In genomic region chr10:63003816-63004453, GRCh38 we compare ENCODE assay signal across 9 cellular contexts.
DNase-seq lines count a peak whose midpoint lies in the region; ATAC-seq and TF ChIP-seq lines count a peak whose summit lies in the region.
"Had no signal": no experiment of that assay in that cellular context is flagged by ENCODE, and none has a peak within 500 bp of the region (broad histone marks: within the 10 kb centered on the region; RNA-seq: fewer than 3 reads in every experiment).

No MANE protein-coding gene starts in this region.

- H3K9me3 ChIP-seq in DND-41 (ENCODE audit: insufficient read depth, low read length, severe bottlenecking) = no peaks in the 10 kb centered on the region
- no peaks in the 10 kb centered on the region for H3K9me3 ChIP-seq in osteoblast (ENCODE audit: low read depth, low read length)
- H3K9me3 ChIP-seq: stomach had no signal

- H3K4me3 ChIP-seq in DND-41 (ENCODE audit: low read depth in 1 of 2, low read length in 2 of 2) (no peak overlapping the region), HFF-Myc (replicated peaks; ENCODE audit: low read depth, low read length) (no peak overlapping the region), brain microvascular endothelial cell (ENCODE audit: low read depth, low read length) (no peak overlapping the region), osteoblast (ENCODE audit: insufficient read depth, low read length) (no peak overlapping the region)
- H3K4me3 ChIP-seq: stomach had no signal

- H3K9ac ChIP-seq in DND-41 (ENCODE audit: low read depth, low read length) = no peak overlapping the region

- in situ Hi-C loops in brain microvascular endothelial cell (cut with HindIII; ENCODE audit: low pct_ligation_motif_present, low sequenced_read_pairs) (no loop called here), GM13976 (cut with MboI; ENCODE audit: low sequenced_read_pairs, unreplicated experiment) (no loop called here)

- H2AFZ ChIP-seq in DND-41 (ENCODE audit: low read depth, low read length) = no peak overlapping the region
- H2AFZ ChIP-seq in osteoblast (ENCODE audit: low read length) = no peak overlapping the region

- H3K27me3 ChIP-seq in DND-41 (ENCODE audit: insufficient read depth, low read length, poor library complexity) = no peaks in the 10 kb centered on the region
- H3K27me3 ChIP-seq in brain microvascular endothelial cell (replicated peaks) = no peaks in the 10 kb centered on the region
- peaks cover 13% of the 10 kb centered on the region for H3K27me3 ChIP-seq in osteoblast (ENCODE audit: insufficient read depth, low read length)
- H3K27me3 ChIP-seq: stomach had no signal

- H3K27ac ChIP-seq in DND-41 (ENCODE audit: low read length) = no peak overlapping the region
- H3K27ac ChIP-seq in brain microvascular endothelial cell = no peak overlapping the region
- H3K27ac ChIP-seq in osteoblast (ENCODE audit: low read depth, low read length) = no peak overlapping the region
- H3K27ac ChIP-seq: stomach had no signal

- no peak overlapping the region for H3K4me2 ChIP-seq in DND-41 (ENCODE audit: insufficient read depth, low read length)
- H3K4me2 ChIP-seq in osteoblast (ENCODE audit: insufficient read depth, low read length) = no peak overlapping the region

- TF ChIP-seq CTCF in DND-41 (IDR thresholded peaks at IDR 0.05; ENCODE audit: borderline replicate concordance, extremely low read depth, low read length, poor library complexity, severe bottlenecking) = peak; percentile 31
- TF ChIP-seq CTCF in HFF-Myc (IDR thresholded peaks at IDR 0.05; ENCODE audit: low read depth, low read length, missing control alignments) = peak; percentile 23
- peak; percentile 32 for TF ChIP-seq CTCF in brain microvascular endothelial cell (IDR thresholded peaks at IDR 0.05; ENCODE audit: low read depth, low read length, missing control alignments)
- TF ChIP-seq CTCF in osteoblast (IDR thresholded peaks at IDR 0.05; ENCODE audit: extremely low read depth, low read depth, low read length) = peak; percentile 35
- no peak for TF ChIP-seq CTCF in GM13976 (IDR thresholded peaks at IDR 0.05; ENCODE audit: borderline replicate concordance, control extremely low read depth, extremely low read depth, insufficient read depth, missing control alignments)

- no peaks in the 10 kb centered on the region for H3K4me1 ChIP-seq in DND-41 (ENCODE audit: insufficient read depth, low read length)
- H3K4me1 ChIP-seq in osteoblast (ENCODE audit: insufficient read depth, low read length) = peaks cover 5% of the 10 kb centered on the region
- H3K4me1 ChIP-seq: stomach had no signal

- H3K79me2 ChIP-seq in DND-41 (ENCODE audit: insufficient read depth, low read length) (no peaks in the 10 kb centered on the region), osteoblast (ENCODE audit: insufficient read depth, low read length) (no peaks in the 10 kb centered on the region)

- H3K36me3 ChIP-seq in DND-41 (ENCODE audit: insufficient read depth, low read length) = no peaks in the 10 kb centered on the region
- H3K36me3 ChIP-seq in brain microvascular endothelial cell (replicated peaks) = no peaks in the 10 kb centered on the region
- H3K36me3 ChIP-seq in osteoblast (ENCODE audit: insufficient read depth, low read length) = no peaks in the 10 kb centered on the region
- H3K36me3 ChIP-seq: stomach had no signal

- ATAC-seq in DND-41 (ENCODE audit: insufficient read depth, low read depth) (no peak), HG02870 (IDR thresholded peaks at IDR 0.05; ENCODE audit: unreplicated experiment) (no peak)

- H4K20me1 ChIP-seq in DND-41 (ENCODE audit: insufficient read depth, low read length) = no peaks in the 10 kb centered on the region
- H4K20me1 ChIP-seq in osteoblast (ENCODE audit: insufficient read depth, low read length) = no peaks in the 10 kb centered on the region

- no peak for DNase-seq in DND-41
- no peak for DNase-seq in HFF-Myc (ENCODE audit: extremely low read depth, low read depth)
- no peak for DNase-seq in brain microvascular endothelial cell
- DNase-seq in osteoblast (ENCODE audit: insufficient read length, low spot score, missing footprints) = no peak
- no peak for DNase-seq in GM13976 (ENCODE audit: low spot score)
- DNase-seq in kidney glomerular epithelial cell (lab: John Stamatoyannopoulos, UW) = no peak
- DNase-seq: activated naive CD4-positive, alpha-beta T cell treated with anti-CD3 and anti-CD28 coated beads, Interleukin-2, amount 50 U/mL, for 16 hours; stomach had no signal
